In genomic region chr9:98182889-98183599, GRCh38 we compare ENCODE assay signal across 23 cellular contexts.
"Had no signal": no experiment of that assay in that cellular context is flagged by ENCODE, and none has a peak within 500 bp of the region (broad histone marks: within the 10 kb centered on the region; RNA-seq: fewer than 3 reads in every experiment).

No MANE protein-coding gene starts in this region.

- ATAC-seq: activated CD8-positive, alpha-beta T cell treated with anti-CD3 and anti-CD28 coated beads for 36 hours; mucosa of descending colon; naive thymus-derived CD4-positive, alpha-beta T cell; T-cell had no signal

- DNase-seq: activated CD4-positive, alpha-beta T cell treated with anti-CD3 and anti-CD28 coated beads, Interleukin-2, amount 10 ng/mL, durations not matched to agents 24 days and 14 days; activated CD8-positive, alpha-beta T cell treated with anti-CD3 and anti-CD28 coated beads for 36 hours; activated naive CD4-positive, alpha-beta T cell treated with Interleukin-2 at 50 U/mL for 16 hours; activated T-cell treated with anti-CD3 and anti-CD28 coated beads, Interleukin-2, amount 50 U/mL, for 24 hours; anterior cingulate cortex; brain microvascular endothelial cell; central memory CD4-positive, alpha-beta T cell; colonic mucosa; kidney; left ventricle myocardium inferior; mucosa of descending colon; naive thymus-derived CD4-positive, alpha-beta T cell; nucleus accumbens; stimulated activated CD4-positive, alpha-beta T cell treated with anti-CD3 and anti-CD28 coated beads, Interleukin-12 subunit alpha, Interleukin-12 subunit beta, amount 100 ng/mL, for 4 hours; stimulated activated CD4-positive, alpha-beta T cell treated with anti-CD3 and anti-CD28 coated beads, Interleukin-1b, Interleukin-23, amount 100 ng/mL, for 48 hours; stimulated activated CD8-positive, alpha-beta memory T cell treated with anti-CD3 and anti-CD28 coated beads, Interleukin-4, amount 100 ng/mL, for 48 hours; stimulated activated naive CD4-positive, alpha-beta T cell; T-cell; T-helper 9 cell; thyroid gland; uterus had no signal

- H3K9me3 ChIP-seq: colonic mucosa, left ventricle myocardium inferior, mucosa of descending colon, thyroid gland, uterus had no signal

- H3K4me3 Mint-ChIP-seq: activated CD4-positive, alpha-beta T cell treated with anti-CD3 and anti-CD28 coated beads, Interleukin-2, amount 10 ng/mL, durations not matched to agents 24 days and 14 days; activated CD8-positive, alpha-beta T cell treated with anti-CD3 and anti-CD28 coated beads for 36 hours; activated T-cell treated with anti-CD3 and anti-CD28 coated beads, Interleukin-2, amount 50 U/mL, for 24 hours; memory B cell; naive thymus-derived CD4-positive, alpha-beta T cell; T-cell had no signal

- H3K27me3 ChIP-seq: brain microvascular endothelial cell, colonic mucosa, thyroid gland, uterus had no signal

- H3K9me3 Mint-ChIP-seq: activated CD4-positive, alpha-beta T cell treated with anti-CD3 and anti-CD28 coated beads, Interleukin-2, amount 10 ng/mL, durations not matched to agents 24 days and 14 days; activated CD8-positive, alpha-beta T cell treated with anti-CD3 and anti-CD28 coated beads for 36 hours; activated T-cell treated with anti-CD3 and anti-CD28 coated beads, Interleukin-2, amount 50 U/mL, for 24 hours; activated T-helper 2 cell treated with anti-CD3 and anti-CD28 coated beads, Interferon-gamma antibody, Interleukin-2, Interleukin-4, amounts not matched to agents 10 μg/mL and 5 μg/mL and 100 μg/mL, durations not matched to agents 14 hours and 24 hours and 36 hours; memory B cell; naive thymus-derived CD4-positive, alpha-beta T cell; T-cell had no signal

- H3K36me3 ChIP-seq: brain microvascular endothelial cell, colonic mucosa, left ventricle myocardium inferior, thyroid gland, uterus had no signal

- H3K27me3 Mint-ChIP-seq: activated CD4-positive, alpha-beta T cell treated with anti-CD3 and anti-CD28 coated beads, Interleukin-2, amount 10 ng/mL, durations not matched to agents 24 days and 14 days; activated CD8-positive, alpha-beta T cell treated with anti-CD3 and anti-CD28 coated beads for 36 hours; activated T-cell treated with anti-CD3 and anti-CD28 coated beads, Interleukin-2, amount 50 U/mL, for 24 hours; memory B cell; naive thymus-derived CD4-positive, alpha-beta T cell; T-cell had no signal

- H3K4me1 Mint-ChIP-seq: activated CD4-positive, alpha-beta T cell treated with anti-CD3 and anti-CD28 coated beads, Interleukin-2, amount 10 ng/mL, durations not matched to agents 24 days and 14 days had no signal

- H3K4me3 ChIP-seq: colonic mucosa, left ventricle myocardium inferior, mucosa of descending colon, thyroid gland, uterus had no signal

- H3K4me1 ChIP-seq: colonic mucosa, left ventricle myocardium inferior, thyroid gland, uterus had no signal

- H3K36me3 Mint-ChIP-seq: memory B cell had no signal

- H3K27ac Mint-ChIP-seq: activated CD4-positive, alpha-beta T cell treated with anti-CD3 and anti-CD28 coated beads, Interleukin-2, amount 10 ng/mL, durations not matched to agents 24 days and 14 days; activated CD8-positive, alpha-beta T cell treated with anti-CD3 and anti-CD28 coated beads for 36 hours; activated T-cell treated with anti-CD3 and anti-CD28 coated beads, Interleukin-2, amount 50 U/mL, for 24 hours; activated T-helper 2 cell treated with anti-CD3 and anti-CD28 coated beads, Interferon-gamma antibody, Interleukin-2, Interleukin-4, amounts not matched to agents 10 μg/mL and 5 μg/mL and 100 μg/mL, durations not matched to agents 14 hours and 24 hours and 36 hours; memory B cell; T-cell had no signal

- H3K27ac ChIP-seq: brain microvascular endothelial cell, colonic mucosa, left ventricle myocardium inferior, thyroid gland, uterus had no signal
